23 cellular contexts compared by ENCODE assay signal in the genomic region with DNA sequence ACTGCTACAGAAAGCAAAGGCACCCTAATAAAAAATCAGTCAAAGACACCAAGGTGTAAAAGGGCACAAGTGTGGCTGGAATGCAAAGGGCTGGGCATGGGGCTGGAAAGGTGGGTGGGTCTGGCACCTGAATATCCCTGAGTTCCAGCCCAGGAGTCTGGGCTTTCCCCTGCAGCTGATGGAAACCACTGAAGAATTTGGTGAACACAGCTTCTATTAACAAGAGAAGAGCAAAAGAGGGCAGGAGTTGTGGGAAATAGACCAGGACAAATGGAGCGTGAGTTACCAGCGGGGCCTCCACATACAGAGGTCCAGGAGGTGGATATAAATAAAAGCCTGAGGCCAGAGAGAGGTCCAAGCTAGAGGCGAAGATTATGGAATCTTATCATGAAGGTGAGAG.
"Had no signal": no experiment of that assay in that cellular context is flagged by ENCODE, and none has a peak within 500 bp of the region (broad histone marks: within the 10 kb centered on the region; RNA-seq: fewer than 3 reads in every experiment).

No MANE protein-coding gene starts in this region.

- H3K4me3 ChIP-seq: esophagus muscularis mucosa, gastrocnemius medialis, spleen, thoracic aorta, transverse colon had no signal

- H3K4me1 ChIP-seq: gastrocnemius medialis, spleen had no signal

- H3K27me3 Mint-ChIP-seq: stimulated activated naive CD8-positive, alpha-beta T cell treated with anti-CD3 and anti-CD28 coated beads, Interleukin-15, amount 100 ng/mL, for 72 hours had no signal

- DNase-seq: cerebellar nuclear complex; effector memory CD8-positive, alpha-beta T cell; gastrocnemius medialis; glutamatergic neuron; kidney; left colon; mesendoderm; naive B cell; nephron progenitor cell; posterior cingulate gyrus; spleen; stimulated activated CD4-positive, alpha-beta T cell treated with anti-CD3 and anti-CD28 coated beads, Interleukin-15, amount 100 ng/mL, for 24 hours; stimulated activated CD4-positive, alpha-beta T cell treated with anti-CD3 and anti-CD28 coated beads, Interleukin-1b, Interleukin-23, amount 100 ng/mL, for 48 hours; stimulated activated CD4-positive, alpha-beta T cell treated with anti-CD3 and anti-CD28 coated beads, Interleukin-4, amount 100 ng/mL, for 24 hours; stimulated activated naive CD8-positive, alpha-beta T cell treated with anti-CD3 and anti-CD28 coated beads, Interleukin-15, amount 100 ng/mL, for 72 hours; transverse colon had no signal

- H3K27me3 ChIP-seq: esophagus muscularis mucosa, gastrocnemius medialis, transverse colon had no signal

- H3K36me3 Mint-ChIP-seq: naive B cell; stimulated activated memory B cell treated with anti-CD40 and anti-IgM and Interleukin-4, amounts not matched to agents 10 μg/mL and 1 μg/mL and 100 μg/mL, for 72 hours had no signal

- ATAC-seq: effector memory CD8-positive, alpha-beta T cell; gastrocnemius medialis; sciatic nerve; stimulated activated memory B cell treated with anti-CD40 and anti-IgM and Interleukin-4, amounts not matched to agents 10 μg/mL and 1 μg/mL and 100 μg/mL, for 72 hours; stimulated activated naive CD8-positive, alpha-beta T cell treated with anti-CD3 and anti-CD28 coated beads, Interleukin-15, amount 100 ng/mL, for 72 hours had no signal

- H3K4me1 Mint-ChIP-seq: naive B cell; stimulated activated memory B cell treated with anti-CD40 and anti-IgM and Interleukin-4, amounts not matched to agents 10 μg/mL and 1 μg/mL and 100 μg/mL, for 72 hours; stimulated activated naive CD8-positive, alpha-beta T cell treated with anti-CD3 and anti-CD28 coated beads, Interleukin-15, amount 100 ng/mL, for 72 hours had no signal

- H3K9me3 Mint-ChIP-seq: dendritic cell treated with granulocyte-macrophage colony-stimulating factor and Interleukin-4, amounts not matched to agents 40 ng/mL and 50 ng/mL, for 4 days; effector memory CD8-positive, alpha-beta T cell; nephron progenitor cell; stimulated activated memory B cell treated with anti-CD40 and anti-IgM and Interleukin-4, amounts not matched to agents 10 μg/mL and 1 μg/mL and 100 μg/mL, for 72 hours; stimulated activated naive CD8-positive, alpha-beta T cell treated with anti-CD3 and anti-CD28 coated beads, Interleukin-15, amount 100 ng/mL, for 72 hours had no signal

- H3K27ac Mint-ChIP-seq: dendritic cell treated with granulocyte-macrophage colony-stimulating factor and Interleukin-4, amounts not matched to agents 40 ng/mL and 50 ng/mL, for 4 days; effector memory CD8-positive, alpha-beta T cell; naive B cell; nephron progenitor cell; stimulated activated memory B cell treated with anti-CD40 and anti-IgM and Interleukin-4, amounts not matched to agents 10 μg/mL and 1 μg/mL and 100 μg/mL, for 72 hours had no signal

- H3K36me3 ChIP-seq: esophagus muscularis mucosa, gastrocnemius medialis, spleen, thoracic aorta, transverse colon had no signal

- H3K9me3 ChIP-seq: esophagus muscularis mucosa, gastrocnemius medialis, spleen, thoracic aorta, transverse colon had no signal

- H3K4me3 Mint-ChIP-seq: dendritic cell treated with granulocyte-macrophage colony-stimulating factor and Interleukin-4, amounts not matched to agents 40 ng/mL and 50 ng/mL, for 4 days; effector memory CD8-positive, alpha-beta T cell; nephron progenitor cell; stimulated activated memory B cell treated with anti-CD40 and anti-IgM and Interleukin-4, amounts not matched to agents 10 μg/mL and 1 μg/mL and 100 μg/mL, for 72 hours; stimulated activated naive CD8-positive, alpha-beta T cell treated with anti-CD3 and anti-CD28 coated beads, Interleukin-15, amount 100 ng/mL, for 72 hours had no signal

- FAIRE-seq: colon, kidney had no signal

- H3K27ac ChIP-seq: epithelial cell of prostate, esophagus muscularis mucosa, gastrocnemius medialis, spleen, thoracic aorta had no signal
